Comparison of ENCODE assay signal across 16 cellular contexts in the genomic region with DNA sequence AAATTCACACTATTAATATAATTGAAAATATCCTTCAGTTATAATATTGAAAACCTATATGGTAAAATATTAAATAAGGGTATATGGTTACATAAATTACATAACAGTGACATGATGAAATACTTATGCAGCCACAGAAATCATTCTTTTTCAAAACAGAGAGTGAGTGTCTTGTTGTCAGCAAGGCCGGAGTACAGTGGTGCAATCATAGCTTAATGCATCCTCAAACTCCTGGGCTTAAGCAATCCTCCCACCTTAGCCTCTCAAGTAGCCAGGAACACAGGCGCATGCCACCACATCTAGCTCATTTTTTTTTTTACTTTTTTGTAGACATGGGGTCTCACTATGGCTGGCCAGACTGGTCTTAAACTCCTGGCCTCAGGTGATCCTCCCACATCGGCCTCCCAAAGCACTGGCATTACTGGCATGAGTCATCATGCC. TPM values are rescaled to one million over a fixed set of nuclear protein-coding genes. Genes with fewer than 3 reads are reported as not detected.
DNase-seq lines count a peak whose midpoint lies in the region; ATAC-seq and TF ChIP-seq lines count a peak whose summit lies in the region.
"Had no signal": no experiment of that assay in that cellular context is flagged by ENCODE, and none has a peak within 500 bp of the region (broad histone marks: within the 10 kb centered on the region; RNA-seq: fewer than 3 reads in every experiment).

No MANE protein-coding gene starts in this region.

- ATAC-seq in activated naive CD8-positive, alpha-beta T cell treated with anti-CD3 and anti-CD28 coated beads, Interleukin-2, amount 50 U/mL, for 24 hours, result no peak
- no peak for ATAC-seq in GM19467 (IDR thresholded peaks at IDR 0.05; ENCODE audit: unreplicated experiment)
- ATAC-seq: esophagus mucosa had no signal

- H3K27me3 Mint-ChIP-seq in activated naive CD8-positive, alpha-beta T cell, result no peaks in the 10 kb centered on the region
- H3K27me3 Mint-ChIP-seq in activated naive CD8-positive, alpha-beta T cell treated with anti-CD3 and anti-CD28 coated beads, Interleukin-2, amount 50 U/mL, for 24 hours, result no peaks in the 10 kb centered on the region
- no peaks in the 10 kb centered on the region for H3K27me3 Mint-ChIP-seq in type B pancreatic cell
- H3K27me3 Mint-ChIP-seq: progenitor cell of endocrine pancreas had no signal

- no peak overlapping the region for H3K4me3 ChIP-seq in epithelial cell of esophagus (ENCODE audit: low read length)
- H3K4me3 ChIP-seq: Peyer's patch had no signal

- H3K4me1 Mint-ChIP-seq in activated naive CD8-positive, alpha-beta T cell (ENCODE audit: low read depth), result peaks cover 13% of the 10 kb centered on the region
- H3K4me1 Mint-ChIP-seq in activated naive CD8-positive, alpha-beta T cell treated with anti-CD3 and anti-CD28 coated beads, Interleukin-2, amount 50 U/mL, for 24 hours, result peaks cover 17% of the 10 kb centered on the region
- H3K4me1 Mint-ChIP-seq in type B pancreatic cell (ENCODE audit: unreplicated experiment), result no peaks in the 10 kb centered on the region

- H3K9me3 Mint-ChIP-seq in activated naive CD8-positive, alpha-beta T cell (ENCODE audit: low read depth), result no peaks in the 10 kb centered on the region
- no peaks in the 10 kb centered on the region for H3K9me3 Mint-ChIP-seq in activated naive CD8-positive, alpha-beta T cell treated with anti-CD3 and anti-CD28 coated beads, Interleukin-2, amount 50 U/mL, for 24 hours
- no peaks in the 10 kb centered on the region for H3K9me3 Mint-ChIP-seq in type B pancreatic cell
- H3K9me3 Mint-ChIP-seq: activated naive CD4-positive, alpha-beta T cell treated with anti-CD3 and anti-CD28 coated beads for 36 hours had no signal

- H3K4me3 Mint-ChIP-seq in activated naive CD8-positive, alpha-beta T cell, result no peak overlapping the region
- H3K4me3 Mint-ChIP-seq in activated naive CD8-positive, alpha-beta T cell treated with anti-CD3 and anti-CD28 coated beads, Interleukin-2, amount 50 U/mL, for 24 hours, result no peak overlapping the region
- no peak overlapping the region for H3K4me3 Mint-ChIP-seq in type B pancreatic cell
- H3K4me3 Mint-ChIP-seq: activated naive CD4-positive, alpha-beta T cell treated with anti-CD3 and anti-CD28 coated beads for 36 hours had no signal

- no peak for DNase-seq in activated naive CD8-positive, alpha-beta T cell treated with anti-CD3 and anti-CD28 coated beads, Interleukin-2, amount 50 U/mL, for 24 hours
- peak; percentile 27 for DNase-seq in NCI-H460 (ENCODE audit: extremely low read depth, low read depth)
- DNase-seq in epithelial cell of esophagus (ENCODE audit: low read depth), result peak; percentile 58
- no peak for DNase-seq in type B pancreatic cell (ENCODE audit: extremely low spot score, unreplicated experiment)
- no peak for DNase-seq in NCI-H187 (lab: John Stamatoyannopoulos, UW)
- DNase-seq in hepatic stellate cell (ENCODE audit: low spot score), result no peak
- DNase-seq: activated CD4-positive, alpha-beta T cell treated with anti-CD3 and anti-CD28 coated beads, Interleukin-2, amount 50 U/mL, for 48 hours; activated naive CD4-positive, alpha-beta T cell treated with anti-CD3 and anti-CD28 coated beads for 36 hours; DMS79; NCI-H1048; NCI-H510A; Peyer's patch had no signal

- TF ChIP-seq CTCF in epithelial cell of esophagus (IDR thresholded peaks at IDR 0.05; ENCODE audit: insufficient read depth, low read depth, low read length, missing control alignments) (no peak), type B pancreatic cell (conservative IDR thresholded peaks at IDR 0.05) (no peak)

- H3K36me3 Mint-ChIP-seq in activated naive CD8-positive, alpha-beta T cell, result peaks cover 23% of the 10 kb centered on the region
- peaks cover 91% of the 10 kb centered on the region for H3K36me3 Mint-ChIP-seq in activated naive CD8-positive, alpha-beta T cell treated with anti-CD3 and anti-CD28 coated beads, Interleukin-2, amount 50 U/mL, for 24 hours (ENCODE audit: low read depth)
- peaks cover 55% of the 10 kb centered on the region for H3K36me3 Mint-ChIP-seq in type B pancreatic cell

- peak overlapping the region; percentile 46 for H3K27ac Mint-ChIP-seq in activated naive CD8-positive, alpha-beta T cell
- no peak overlapping the region for H3K27ac Mint-ChIP-seq in activated naive CD8-positive, alpha-beta T cell treated with anti-CD3 and anti-CD28 coated beads, Interleukin-2, amount 50 U/mL, for 24 hours
- H3K27ac Mint-ChIP-seq in type B pancreatic cell, result peak overlapping the region; percentile 1
- H3K27ac Mint-ChIP-seq: activated naive CD4-positive, alpha-beta T cell treated with anti-CD3 and anti-CD28 coated beads for 36 hours; progenitor cell of endocrine pancreas had no signal

RNA-seq across cellular contexts. Expression of gene FAM8A1, which starts 40.4 kb away (rescaled TPM):
- 10.1 and 12.6 TPM in 2 replicates for total RNA-seq in NCI-H460 (2014; rRNA removed; shearing (Covaris generic))
- 7.3 and 12.2 TPM in 2 replicates for polyA plus RNA-seq in NCI-H460 (2014; cell fraction: nucleus; rRNA removed)
- 18.4 and 21.2 TPM in 2 replicates for total RNA-seq in type B pancreatic cell (ENCODE audit: low replicate concordance)

Comparison
In these comparisons a context has a peak if more than half of its experiments do, and no peak if none do; other contexts are left out.
1. DNase-seq: peak in NCI-H460 (single experiment) and epithelial cell of esophagus (single experiment); none in activated naive CD8-positive, alpha-beta T cell treated with anti-CD3 and anti-CD28 coated beads, Interleukin-2, amount 50 U/mL, for 24 hours (single experiment), type B pancreatic cell (single experiment), NCI-H187 (0 of 2) and hepatic stellate cell (single experiment).